ENCODE assay signal across 8 cellular contexts in the genomic region with DNA sequence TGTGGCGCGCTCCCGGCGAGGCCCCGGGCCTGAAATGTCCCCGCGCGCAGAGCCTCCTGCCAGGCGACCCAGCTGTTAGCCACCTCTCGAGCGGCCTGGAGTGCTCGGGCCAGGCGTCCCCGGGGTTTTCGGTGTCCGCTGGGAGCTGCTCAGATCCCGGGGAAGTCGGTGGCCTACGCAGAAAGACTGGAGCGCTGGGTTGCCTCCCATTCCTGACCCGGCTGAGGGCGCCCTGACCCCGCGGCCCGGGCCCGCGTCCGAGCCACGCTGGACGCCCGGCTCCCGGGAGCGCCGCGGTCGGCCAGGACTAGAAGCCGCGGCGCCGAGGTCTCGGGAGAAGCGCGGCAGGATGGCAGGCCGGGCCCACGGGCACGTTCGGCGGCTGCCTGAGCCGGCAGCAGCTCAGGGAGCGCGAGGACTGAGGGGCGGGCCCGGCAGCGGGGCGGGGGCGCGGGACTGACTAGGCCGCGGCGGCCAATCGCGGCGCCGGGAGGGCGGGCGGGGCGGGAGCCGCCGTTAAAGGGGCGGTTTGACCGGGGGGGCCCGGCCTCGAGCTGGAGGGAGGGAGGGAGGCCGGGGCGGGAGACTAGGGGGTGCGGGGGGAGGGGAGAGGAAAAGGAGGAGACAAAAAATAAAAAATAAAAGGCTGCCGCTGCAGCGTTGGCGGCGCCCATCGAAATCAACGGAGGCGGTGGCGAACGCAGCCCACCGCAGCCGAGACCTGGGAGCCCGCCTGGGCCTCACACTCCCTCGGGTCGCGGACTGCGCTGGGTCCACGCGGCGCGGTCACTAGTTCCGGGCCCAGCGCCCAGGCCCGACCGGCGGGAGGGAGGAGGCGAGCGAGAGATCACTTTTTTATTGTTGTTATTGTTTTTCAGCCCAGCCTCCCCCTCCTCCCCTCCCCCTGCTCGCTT. TPM values are rescaled to one million over a fixed set of nuclear protein-coding genes. Genes with fewer than 3 reads are reported as not detected.
DNase-seq lines count a peak whose midpoint lies in the region; ATAC-seq, FAIRE-seq and TF ChIP-seq lines count a peak whose summit lies in the region.

No MANE protein-coding gene starts in this region.

- no peak for TF ChIP-seq CTCF in gastrocnemius medialis (IDR thresholded peaks at IDR 0.05 in 4 of 5, conservative IDR thresholded peaks at IDR 0.05 in 1 of 5)

- no peak for FAIRE-seq in HTR-8/SVneo (lab: Jason Lieb, UNC)

- no peaks in the 10 kb centered on the region for H3K9me3 ChIP-seq in gastrocnemius medialis

- peaks cover 13 to 24% of the 10 kb centered on the region in 2 donors for H3K4me1 ChIP-seq in gastrocnemius medialis

- ATAC-seq in left ventricle myocardium superior, result peak; percentile 96
- ATAC-seq in gastrocnemius medialis, result peak; percentile 57 to 72
- ATAC-seq in HG02623 (IDR thresholded peaks at IDR 0.05; ENCODE audit: unreplicated experiment), result no peak

- H3K36me3 ChIP-seq in gastrocnemius medialis, result no peaks in the 10 kb centered on the region

- no peak overlapping the region for H3K27ac ChIP-seq in gastrocnemius medialis

- intact Hi-C loops in left ventricle myocardium superior (cut with micrococcal nuclease) (no loop called here), gastrocnemius medialis (cut with DNase I; ENCODE audit: low total_unique reads) (loop anchor here (10.0 kb wide), 1 partner anchor 326 kb away; no protein-coding TSS in a partner anchor)

- TF ChIP-seq POLR2A in gastrocnemius medialis (IDR thresholded peaks at IDR 0.05), result no peak

- in situ Hi-C loops in gastrocnemius medialis (cut with MboI; ENCODE audit: low sequenced_read_pairs in 4 of 4), result no loop called here

- H3K27me3 ChIP-seq in gastrocnemius medialis, result peaks cover 88 to 93% (median 90%) of the 10 kb centered on the region in 3 donors

- H3K4me3 ChIP-seq in gastrocnemius medialis, result peak overlapping the region; percentile 51 to 62 (median 54)

- peak; percentile 38 to 44 for DNase-seq in activated CD4-positive, alpha-beta T cell treated with anti-CD3 and anti-CD28 coated beads for 24 hours (ENCODE audit: low read depth in 2 of 2)
- DNase-seq in activated CD4-positive, alpha-beta T cell treated with anti-CD3 and anti-CD28 coated beads for 1 hour, result no peak
- DNase-seq in HTR-8/SVneo (ENCODE audit: insufficient read length, low spot score) (peak; percentile 52), SIG-M5 (lab: John Stamatoyannopoulos, UW) (peak; percentile 74), amniotic epithelial cell (ENCODE audit: low read depth) (peak; percentile 32), left ventricle myocardium superior (peak; percentile 79), gastrocnemius medialis (peak; percentile 17 to 31)

RNA-seq across cellular contexts. Expression of gene ZIC2, which starts 1.1 kb away (rescaled TPM):
- total RNA-seq in left ventricle myocardium superior, result not detected
- total RNA-seq in gastrocnemius medialis, result not detected

RNA-seq across cellular contexts. Expression of gene ZIC5, which starts 8.9 kb away (rescaled TPM):
- total RNA-seq in left ventricle myocardium superior (not detected), gastrocnemius medialis (not detected)
